In the genomic region with DNA sequence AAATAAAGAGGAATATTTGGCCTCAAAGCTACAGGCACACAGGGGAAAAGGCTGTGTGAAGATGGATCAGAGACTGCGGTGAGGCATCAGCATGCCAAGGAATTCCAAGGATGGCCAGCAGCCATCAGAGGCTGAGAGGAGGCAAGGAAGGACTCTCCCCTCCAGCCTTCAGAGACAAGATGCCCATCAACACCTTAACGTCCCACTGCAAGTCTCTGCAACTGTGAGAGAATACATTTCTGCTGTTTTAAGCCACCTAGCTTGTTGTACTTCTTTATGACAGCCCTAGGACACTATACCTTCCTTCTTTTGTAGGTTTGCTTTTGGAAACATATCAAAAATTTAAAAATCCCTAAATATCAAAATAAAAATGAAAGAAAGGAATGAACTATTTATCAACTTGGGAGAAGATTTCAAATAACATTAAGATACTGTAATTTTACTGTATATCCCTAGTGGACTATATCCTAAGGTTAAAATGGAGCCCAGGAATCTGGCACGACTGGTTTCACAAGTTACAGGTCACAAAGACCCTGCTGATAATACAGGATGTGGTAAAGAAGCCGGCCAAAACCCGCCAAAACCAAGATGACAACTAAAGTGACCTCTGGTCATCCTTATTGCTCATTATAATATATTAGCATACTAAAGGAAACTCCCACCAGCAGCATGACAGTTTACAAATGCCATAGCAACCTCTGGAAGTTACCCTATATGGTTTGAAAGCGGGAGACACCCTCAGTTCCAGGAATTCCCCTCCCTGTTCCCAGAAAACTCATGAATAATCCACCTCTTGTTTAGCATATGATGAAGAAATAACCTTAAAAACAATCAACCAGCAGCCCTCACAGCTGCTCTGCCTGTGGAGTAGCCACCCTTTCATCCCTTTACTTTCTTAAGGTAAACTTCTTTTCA, we compare ENCODE assay signal across 1 cellular context.
A peak's percentile ranks its signal among the peaks of the same experiment; 100 is the strongest.
TF ChIP-seq lines count a peak whose summit lies in the region.

No MANE protein-coding gene starts in this region.

TF ChIP-seq in K562, 482 proteins besides CTCF, POLR2A, EP300 and RAD21 (continued from another document and continues in another):
- TF ChIP-seq ZNF785 (CRISPR knock-in tag; IDR thresholded peaks at IDR 0.05) (no peak), HSF4 (CRISPR knock-in tag; IDR thresholded peaks at IDR 0.05; ENCODE audit: borderline replicate concordance) (no peak), FOXJ2 (tag; IDR thresholded peaks at IDR 0.05) (peak; percentile 84), ZNF445 (CRISPR knock-in tag; IDR thresholded peaks at IDR 0.05; ENCODE audit: low read depth) (no peak), STAG1 (CRISPR knock-in tag; IDR thresholded peaks at IDR 0.05; ENCODE audit: borderline replicate concordance) (no peak), DNMT1 (IDR thresholded peaks at IDR 0.05) (no peak), DPF2 (IDR thresholded peaks at IDR 0.05) (peak; percentile 27; the same call in 1 of the 2 replicates), MED1 (CRISPR knock-in tag; IDR thresholded peaks at IDR 0.05; ENCODE audit: borderline replicate concordance) (no peak), LARP7 (IDR thresholded peaks at IDR 0.05) (no peak), HDAC1 (IDR thresholded peaks at IDR 0.05) (no peak), ZNF316 (IDR thresholded peaks at IDR 0.05) (no peak), NFATC3 (IDR thresholded peaks at IDR 0.05) (no peak), RFX1 (IDR thresholded peaks at IDR 0.05) (peak; percentile 88), TOE1 (IDR thresholded peaks at IDR 0.05; ENCODE audit: borderline replicate concordance) (no peak), TOE1 (CRISPR knock-in tag; IDR thresholded peaks at IDR 0.05; ENCODE audit: borderline replicate concordance, low read depth) (no peak), KAT7 (CRISPR knock-in tag; IDR thresholded peaks at IDR 0.05; ENCODE audit: borderline replicate concordance) (no peak), CBX3 (IDR thresholded peaks at IDR 0.05; ENCODE audit: borderline replicate concordance in 1 of 2, low read length in 2 of 2) (no peak), MEIS2 (IDR thresholded peaks at IDR 0.05; ENCODE audit: partially characterized antibody) (peak; percentile 34)
- TF ChIP-seq, protein P1, sequence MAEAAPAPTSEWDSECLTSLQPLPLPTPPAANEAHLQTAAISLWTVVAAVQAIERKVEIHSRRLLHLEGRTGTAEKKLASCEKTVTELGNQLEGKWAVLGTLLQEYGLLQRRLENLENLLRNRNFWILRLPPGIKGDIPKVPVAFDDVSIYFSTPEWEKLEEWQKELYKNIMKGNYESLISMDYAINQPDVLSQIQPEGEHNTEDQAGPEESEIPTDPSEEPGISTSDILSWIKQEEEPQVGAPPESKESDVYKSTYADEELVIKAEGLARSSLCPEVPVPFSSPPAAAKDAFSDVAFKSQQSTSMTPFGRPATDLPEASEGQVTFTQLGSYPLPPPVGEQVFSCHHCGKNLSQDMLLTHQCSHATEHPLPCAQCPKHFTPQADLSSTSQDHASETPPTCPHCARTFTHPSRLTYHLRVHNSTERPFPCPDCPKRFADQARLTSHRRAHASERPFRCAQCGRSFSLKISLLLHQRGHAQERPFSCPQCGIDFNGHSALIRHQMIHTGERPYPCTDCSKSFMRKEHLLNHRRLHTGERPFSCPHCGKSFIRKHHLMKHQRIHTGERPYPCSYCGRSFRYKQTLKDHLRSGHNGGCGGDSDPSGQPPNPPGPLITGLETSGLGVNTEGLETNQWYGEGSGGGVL (CRISPR knock-in tag; IDR thresholded peaks at IDR 0.05), result no peak
- TF ChIP-seq, protein P2, sequence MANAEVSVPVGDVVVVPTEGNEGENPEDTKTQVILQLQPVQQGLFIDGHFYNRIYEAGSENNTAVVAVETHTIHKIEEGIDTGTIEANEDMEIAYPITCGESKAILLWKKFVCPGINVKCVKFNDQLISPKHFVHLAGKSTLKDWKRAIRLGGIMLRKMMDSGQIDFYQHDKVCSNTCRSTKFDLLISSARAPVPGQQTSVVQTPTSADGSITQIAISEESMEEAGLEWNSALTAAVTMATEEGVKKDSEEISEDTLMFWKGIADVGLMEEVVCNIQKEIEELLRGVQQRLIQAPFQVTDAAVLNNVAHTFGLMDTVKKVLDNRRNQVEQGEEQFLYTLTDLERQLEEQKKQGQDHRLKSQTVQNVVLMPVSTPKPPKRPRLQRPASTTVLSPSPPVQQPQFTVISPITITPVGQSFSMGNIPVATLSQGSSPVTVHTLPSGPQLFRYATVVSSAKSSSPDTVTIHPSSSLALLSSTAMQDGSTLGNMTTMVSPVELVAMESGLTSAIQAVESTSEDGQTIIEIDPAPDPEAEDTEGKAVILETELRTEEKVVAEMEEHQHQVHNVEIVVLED (CRISPR knock-in tag; IDR thresholded peaks at IDR 0.05), result no peak
- TF ChIP-seq, protein P3, sequence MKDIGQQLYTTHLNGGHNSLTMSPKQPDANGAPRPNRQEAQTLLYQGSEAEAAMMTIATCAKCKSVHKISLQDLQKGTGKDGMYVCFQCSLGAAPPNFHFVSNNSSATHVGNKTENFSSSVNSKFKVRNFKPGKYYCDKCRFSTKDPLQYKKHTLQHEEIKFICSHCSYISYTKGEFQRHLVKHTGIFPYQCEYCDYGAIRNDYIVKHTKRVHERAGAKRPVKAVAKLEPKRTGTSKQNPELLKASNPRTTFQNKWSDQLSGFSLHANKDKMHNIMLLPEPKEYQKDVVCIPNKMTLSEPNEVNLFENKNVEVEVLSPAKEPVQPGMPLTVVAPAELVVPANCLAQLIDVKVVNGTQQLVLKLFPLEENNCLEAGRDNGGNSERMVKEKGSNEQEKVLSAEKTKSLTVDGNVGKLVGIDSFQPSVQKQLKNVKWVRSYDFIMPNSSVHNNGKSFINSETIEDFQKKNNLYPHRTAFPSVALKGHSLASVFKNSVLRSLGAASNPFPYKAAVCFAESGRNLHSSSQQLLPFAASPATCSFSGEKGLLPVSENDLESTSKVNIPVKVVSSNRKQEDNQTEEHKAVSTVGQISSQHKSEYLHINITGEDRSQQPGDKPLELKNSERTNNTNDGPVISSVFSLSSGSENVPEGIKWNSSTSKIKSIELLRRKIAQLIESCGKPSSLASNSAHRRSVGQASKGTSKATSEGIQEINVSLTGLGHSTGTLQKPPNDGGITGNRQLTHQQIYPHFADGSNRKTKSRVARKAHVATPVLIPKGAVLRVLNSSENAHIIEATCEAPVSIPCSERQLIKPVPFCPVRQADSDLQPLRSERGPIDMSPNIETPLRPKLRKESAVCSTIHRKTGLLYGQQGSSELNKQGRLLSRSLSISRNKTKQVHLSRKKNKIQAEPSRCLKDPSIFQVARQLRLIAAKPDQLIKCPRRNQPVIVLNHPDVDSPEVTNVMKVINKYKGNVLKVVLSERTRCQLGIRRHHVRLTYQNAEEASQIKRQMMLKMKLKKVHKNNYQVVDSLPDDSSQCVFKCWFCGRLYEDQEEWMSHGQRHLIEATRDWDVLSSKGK (CRISPR knock-in tag; IDR thresholded peaks at IDR 0.05), result no peak
- TF ChIP-seq, protein P4, sequence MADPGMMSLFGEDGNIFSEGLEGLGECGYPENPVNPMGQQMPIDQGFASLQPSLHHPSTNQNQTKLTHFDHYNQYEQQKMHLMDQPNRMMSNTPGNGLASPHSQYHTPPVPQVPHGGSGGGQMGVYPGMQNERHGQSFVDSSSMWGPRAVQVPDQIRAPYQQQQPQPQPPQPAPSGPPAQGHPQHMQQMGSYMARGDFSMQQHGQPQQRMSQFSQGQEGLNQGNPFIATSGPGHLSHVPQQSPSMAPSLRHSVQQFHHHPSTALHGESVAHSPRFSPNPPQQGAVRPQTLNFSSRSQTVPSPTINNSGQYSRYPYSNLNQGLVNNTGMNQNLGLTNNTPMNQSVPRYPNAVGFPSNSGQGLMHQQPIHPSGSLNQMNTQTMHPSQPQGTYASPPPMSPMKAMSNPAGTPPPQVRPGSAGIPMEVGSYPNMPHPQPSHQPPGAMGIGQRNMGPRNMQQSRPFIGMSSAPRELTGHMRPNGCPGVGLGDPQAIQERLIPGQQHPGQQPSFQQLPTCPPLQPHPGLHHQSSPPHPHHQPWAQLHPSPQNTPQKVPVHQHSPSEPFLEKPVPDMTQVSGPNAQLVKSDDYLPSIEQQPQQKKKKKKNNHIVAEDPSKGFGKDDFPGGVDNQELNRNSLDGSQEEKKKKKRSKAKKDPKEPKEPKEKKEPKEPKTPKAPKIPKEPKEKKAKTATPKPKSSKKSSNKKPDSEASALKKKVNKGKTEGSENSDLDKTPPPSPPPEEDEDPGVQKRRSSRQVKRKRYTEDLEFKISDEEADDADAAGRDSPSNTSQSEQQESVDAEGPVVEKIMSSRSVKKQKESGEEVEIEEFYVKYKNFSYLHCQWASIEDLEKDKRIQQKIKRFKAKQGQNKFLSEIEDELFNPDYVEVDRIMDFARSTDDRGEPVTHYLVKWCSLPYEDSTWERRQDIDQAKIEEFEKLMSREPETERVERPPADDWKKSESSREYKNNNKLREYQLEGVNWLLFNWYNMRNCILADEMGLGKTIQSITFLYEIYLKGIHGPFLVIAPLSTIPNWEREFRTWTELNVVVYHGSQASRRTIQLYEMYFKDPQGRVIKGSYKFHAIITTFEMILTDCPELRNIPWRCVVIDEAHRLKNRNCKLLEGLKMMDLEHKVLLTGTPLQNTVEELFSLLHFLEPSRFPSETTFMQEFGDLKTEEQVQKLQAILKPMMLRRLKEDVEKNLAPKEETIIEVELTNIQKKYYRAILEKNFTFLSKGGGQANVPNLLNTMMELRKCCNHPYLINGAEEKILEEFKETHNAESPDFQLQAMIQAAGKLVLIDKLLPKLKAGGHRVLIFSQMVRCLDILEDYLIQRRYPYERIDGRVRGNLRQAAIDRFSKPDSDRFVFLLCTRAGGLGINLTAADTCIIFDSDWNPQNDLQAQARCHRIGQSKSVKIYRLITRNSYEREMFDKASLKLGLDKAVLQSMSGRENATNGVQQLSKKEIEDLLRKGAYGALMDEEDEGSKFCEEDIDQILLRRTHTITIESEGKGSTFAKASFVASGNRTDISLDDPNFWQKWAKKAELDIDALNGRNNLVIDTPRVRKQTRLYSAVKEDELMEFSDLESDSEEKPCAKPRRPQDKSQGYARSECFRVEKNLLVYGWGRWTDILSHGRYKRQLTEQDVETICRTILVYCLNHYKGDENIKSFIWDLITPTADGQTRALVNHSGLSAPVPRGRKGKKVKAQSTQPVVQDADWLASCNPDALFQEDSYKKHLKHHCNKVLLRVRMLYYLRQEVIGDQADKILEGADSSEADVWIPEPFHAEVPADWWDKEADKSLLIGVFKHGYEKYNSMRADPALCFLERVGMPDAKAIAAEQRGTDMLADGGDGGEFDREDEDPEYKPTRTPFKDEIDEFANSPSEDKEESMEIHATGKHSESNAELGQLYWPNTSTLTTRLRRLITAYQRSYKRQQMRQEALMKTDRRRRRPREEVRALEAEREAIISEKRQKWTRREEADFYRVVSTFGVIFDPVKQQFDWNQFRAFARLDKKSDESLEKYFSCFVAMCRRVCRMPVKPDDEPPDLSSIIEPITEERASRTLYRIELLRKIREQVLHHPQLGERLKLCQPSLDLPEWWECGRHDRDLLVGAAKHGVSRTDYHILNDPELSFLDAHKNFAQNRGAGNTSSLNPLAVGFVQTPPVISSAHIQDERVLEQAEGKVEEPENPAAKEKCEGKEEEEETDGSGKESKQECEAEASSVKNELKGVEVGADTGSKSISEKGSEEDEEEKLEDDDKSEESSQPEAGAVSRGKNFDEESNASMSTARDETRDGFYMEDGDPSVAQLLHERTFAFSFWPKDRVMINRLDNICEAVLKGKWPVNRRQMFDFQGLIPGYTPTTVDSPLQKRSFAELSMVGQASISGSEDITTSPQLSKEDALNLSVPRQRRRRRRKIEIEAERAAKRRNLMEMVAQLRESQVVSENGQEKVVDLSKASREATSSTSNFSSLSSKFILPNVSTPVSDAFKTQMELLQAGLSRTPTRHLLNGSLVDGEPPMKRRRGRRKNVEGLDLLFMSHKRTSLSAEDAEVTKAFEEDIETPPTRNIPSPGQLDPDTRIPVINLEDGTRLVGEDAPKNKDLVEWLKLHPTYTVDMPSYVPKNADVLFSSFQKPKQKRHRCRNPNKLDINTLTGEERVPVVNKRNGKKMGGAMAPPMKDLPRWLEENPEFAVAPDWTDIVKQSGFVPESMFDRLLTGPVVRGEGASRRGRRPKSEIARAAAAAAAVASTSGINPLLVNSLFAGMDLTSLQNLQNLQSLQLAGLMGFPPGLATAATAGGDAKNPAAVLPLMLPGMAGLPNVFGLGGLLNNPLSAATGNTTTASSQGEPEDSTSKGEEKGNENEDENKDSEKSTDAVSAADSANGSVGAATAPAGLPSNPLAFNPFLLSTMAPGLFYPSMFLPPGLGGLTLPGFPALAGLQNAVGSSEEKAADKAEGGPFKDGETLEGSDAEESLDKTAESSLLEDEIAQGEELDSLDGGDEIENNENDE (IDR thresholded peaks at IDR 0.05; ENCODE audit: low read depth, low read length), result no peak
- TF ChIP-seq, protein P5, sequence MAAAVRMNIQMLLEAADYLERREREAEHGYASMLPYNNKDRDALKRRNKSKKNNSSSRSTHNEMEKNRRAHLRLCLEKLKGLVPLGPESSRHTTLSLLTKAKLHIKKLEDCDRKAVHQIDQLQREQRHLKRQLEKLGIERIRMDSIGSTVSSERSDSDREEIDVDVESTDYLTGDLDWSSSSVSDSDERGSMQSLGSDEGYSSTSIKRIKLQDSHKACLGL (CRISPR knock-in tag; IDR thresholded peaks at IDR 0.05; ENCODE audit: borderline replicate concordance, poor library complexity, severe bottlenecking), result no peak
- TF ChIP-seq, protein P6, sequence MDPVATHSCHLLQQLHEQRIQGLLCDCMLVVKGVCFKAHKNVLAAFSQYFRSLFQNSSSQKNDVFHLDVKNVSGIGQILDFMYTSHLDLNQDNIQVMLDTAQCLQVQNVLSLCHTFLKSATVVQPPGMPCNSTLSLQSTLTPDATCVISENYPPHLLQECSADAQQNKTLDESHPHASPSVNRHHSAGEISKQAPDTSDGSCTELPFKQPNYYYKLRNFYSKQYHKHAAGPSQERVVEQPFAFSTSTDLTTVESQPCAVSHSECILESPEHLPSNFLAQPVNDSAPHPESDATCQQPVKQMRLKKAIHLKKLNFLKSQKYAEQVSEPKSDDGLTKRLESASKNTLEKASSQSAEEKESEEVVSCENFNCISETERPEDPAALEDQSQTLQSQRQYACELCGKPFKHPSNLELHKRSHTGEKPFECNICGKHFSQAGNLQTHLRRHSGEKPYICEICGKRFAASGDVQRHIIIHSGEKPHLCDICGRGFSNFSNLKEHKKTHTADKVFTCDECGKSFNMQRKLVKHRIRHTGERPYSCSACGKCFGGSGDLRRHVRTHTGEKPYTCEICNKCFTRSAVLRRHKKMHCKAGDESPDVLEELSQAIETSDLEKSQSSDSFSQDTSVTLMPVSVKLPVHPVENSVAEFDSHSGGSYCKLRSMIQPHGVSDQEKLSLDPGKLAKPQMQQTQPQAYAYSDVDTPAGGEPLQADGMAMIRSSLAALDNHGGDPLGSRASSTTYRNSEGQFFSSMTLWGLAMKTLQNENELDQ (CRISPR knock-in tag; IDR thresholded peaks at IDR 0.05; ENCODE audit: borderline replicate concordance), result no peak
